In the genomic region with DNA sequence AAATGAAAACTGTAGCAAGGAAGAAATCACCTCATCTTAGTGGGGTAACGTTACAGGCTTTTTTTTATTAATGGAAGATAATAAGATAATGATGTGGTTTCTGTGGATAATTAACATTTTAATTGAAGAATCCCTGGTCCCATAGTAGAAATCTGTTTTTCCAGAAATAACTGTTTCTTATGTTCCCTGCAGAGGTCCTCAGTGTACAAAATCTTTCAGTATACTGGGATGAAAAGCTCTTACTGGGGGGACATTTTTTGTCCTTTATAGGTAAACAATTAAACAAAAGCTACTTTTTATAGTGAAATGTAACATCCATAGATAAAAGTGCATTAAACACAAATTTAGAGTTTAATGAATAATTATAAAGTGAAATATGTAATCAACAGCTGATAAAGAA, we compare ENCODE assay signal across 23 cellular contexts.
DNase-seq lines count a peak whose midpoint lies in the region; ATAC-seq and TF ChIP-seq lines count a peak whose summit lies in the region.
"Had no signal": no experiment of that assay in that cellular context is flagged by ENCODE, and none has a peak within 500 bp of the region (broad histone marks: within the 10 kb centered on the region; RNA-seq: fewer than 3 reads in every experiment).

No MANE protein-coding gene starts in this region.

- no peaks in the 10 kb centered on the region for H3K27me3 ChIP-seq in hepatocyte
- H3K27me3 ChIP-seq: ascending aorta, Peyer's patch, tibial artery had no signal

- no peaks in the 10 kb centered on the region for H3K36me3 ChIP-seq in hepatocyte (replicated peaks; ENCODE audit: insufficient read depth, low read depth)
- H3K36me3 ChIP-seq: ascending aorta, Peyer's patch, tibial artery had no signal

- no peaks in the 10 kb centered on the region for H3K9me3 ChIP-seq in hepatocyte (ENCODE audit: low read depth)
- H3K9me3 ChIP-seq: ascending aorta, Peyer's patch, tibial artery had no signal

- no peak overlapping the region for H3K27ac ChIP-seq in hepatocyte
- H3K27ac ChIP-seq: ascending aorta, Peyer's patch, SK-N-MC, tibial artery had no signal

- no peaks in the 10 kb centered on the region for H4K20me1 ChIP-seq in hepatocyte (ENCODE audit: insufficient read depth, poor library complexity, severe bottlenecking)

- H3K4me3 ChIP-seq in hepatocyte: no peak overlapping the region
- H3K4me3 ChIP-seq: ascending aorta, Peyer's patch, SK-N-MC, tibial artery had no signal

- in situ Hi-C loops in ACHN (cut with HindIII; ENCODE audit: low pct_ligation_motif_present, low pct_unique_long_range_greater_than_20kb, low sequenced_read_pairs): no loop called here

- 59% methylated on average over 1 of the region's 1 CpG for WGBS in hepatocyte (ENCODE audit: low lambda C conversion rate, missing lambda C conversion rate)

- TF ChIP-seq CTCF in hepatocyte (IDR thresholded peaks at IDR 0.05; ENCODE audit: poor library complexity): peak; percentile 27

- no peaks in the 10 kb centered on the region for H3K4me1 ChIP-seq in hepatocyte (ENCODE audit: insufficient read depth)
- H3K4me1 ChIP-seq: ascending aorta, Peyer's patch, tibial artery had no signal

- no peaks in the 10 kb centered on the region for H3K9me2 ChIP-seq in hepatocyte (replicated peaks; ENCODE audit: insufficient read depth)

- no peak for ATAC-seq in GM18498 (IDR thresholded peaks at IDR 0.05; ENCODE audit: unreplicated experiment)
- ATAC-seq: activated T-cell treated with anti-CD3 and anti-CD28 coated beads, Interleukin-2, amount 50 U/mL, for 72 hours; esophagus mucosa; left cardiac atrium; naive thymus-derived CD8-positive, alpha-beta T cell had no signal

- DNase-seq in ACHN (peak; percentile 12), HCEC 1CT (peak; percentile 14), RKO (ENCODE audit: low spot score) (peak; percentile 14), hepatocyte (ENCODE audit: low spot score) (no peak), 8988T (no peak), islet precursor cell (no peak), NCI-H187 (lab: John Stamatoyannopoulos, UW) (no peak)
- DNase-seq: activated T-cell treated with anti-CD3 and anti-CD28 coated beads, Interleukin-2, amount 50 U/mL, for 72 hours; CD4-positive, alpha-beta memory T cell; DND-41; left cardiac atrium; MV-4-11; naive thymus-derived CD8-positive, alpha-beta T cell; NCI-H1694 treated with DMSO at 0.1 percent for 48 hours; NCI-H226; Peyer's patch; stimulated activated naive CD4-positive, alpha-beta T cell; T-helper 9 cell; tibial artery had no signal

- H3K79me2 ChIP-seq in hepatocyte: peaks cover 2% of the 10 kb centered on the region

- no peak overlapping the region for H3K4me2 ChIP-seq in hepatocyte

- no peak overlapping the region for H2AFZ ChIP-seq in hepatocyte

Comparison
In these comparisons a context has a peak if more than half of its experiments do, and no peak if none do; other contexts are left out.
1. DNase-seq: peak in ACHN (single experiment), HCEC 1CT (single experiment) and RKO (single experiment); none in hepatocyte (single experiment), 8988T (single experiment), islet precursor cell (single experiment) and NCI-H187 (0 of 2).